ENCODE assay signal across 12 cellular contexts in genomic region chr17:19948100-19948943, GRCh38. TPM values are rescaled to one million over a fixed set of nuclear protein-coding genes. Genes with fewer than 3 reads are reported as not detected.
DNase-seq lines count a peak whose midpoint lies in the region; TF ChIP-seq lines count a peak whose summit lies in the region.
"Had no signal": no experiment of that assay in that cellular context is flagged by ENCODE, and none has a peak within 500 bp of the region (broad histone marks: within the 10 kb centered on the region; RNA-seq: fewer than 3 reads in every experiment).

No MANE protein-coding gene starts in this region.

- H3K9me2 ChIP-seq in OCI-LY1 (ENCODE audit: low read depth, low read length), result no peaks in the 10 kb centered on the region

- no peaks in the 10 kb centered on the region for H3K27me3 Mint-ChIP-seq in osteocyte (ENCODE audit: unreplicated experiment)

- peaks cover 2% of the 10 kb centered on the region; the same call in 1 of the 2 replicates for H4K20me1 ChIP-seq in OCI-LY1 (ENCODE audit: insufficient read depth, low read length)

- DNase-seq in GM10266 (ENCODE audit: extremely low spot score), result peak; percentile 28
- DNase-seq in dorsolateral prefrontal cortex, result no peak
- DNase-seq in osteocyte (ENCODE audit: extremely low spot score, unreplicated experiment), result no peak
- no peak for DNase-seq in HuH-7.5 (ENCODE audit: low spot score)
- no peak for DNase-seq in NCI-H774 (lab: John Stamatoyannopoulos, UW)
- DNase-seq in ureter (ENCODE audit: low spot score), result no peak
- DNase-seq: adrenal gland, kidney, NCI-H2029 treated with DMSO at 0.1 percent for 48 hours, posterior cingulate gyrus, WERI-Rb-1 had no signal

- intact Hi-C loops in dorsolateral prefrontal cortex (cut with DNase I), result no loop called here

- peaks cover 56% of the 10 kb centered on the region for H3K36me3 ChIP-seq in OCI-LY1 (ENCODE audit: insufficient read depth, low read length)

- H3K4me2 ChIP-seq in OCI-LY1 (ENCODE audit: low read length), result no peak overlapping the region

- H3K4me3 Mint-ChIP-seq in osteocyte (ENCODE audit: unreplicated experiment), result no peak overlapping the region

- no peak overlapping the region for H3K9ac ChIP-seq in OCI-LY1 (ENCODE audit: low read length)

- H3F3A ChIP-seq in OCI-LY1 (ENCODE audit: insufficient read depth, low read length), result no peaks in the 10 kb centered on the region

- no peaks in the 10 kb centered on the region for H3K9me3 ChIP-seq in OCI-LY1 (ENCODE audit: low read length)
- H3K9me3 ChIP-seq: adrenal gland had no signal

- H3K4me1 ChIP-seq in OCI-LY1 (ENCODE audit: insufficient read depth, low read length, severe bottlenecking), result no peaks in the 10 kb centered on the region

- no peaks in the 10 kb centered on the region for H3K27me3 ChIP-seq in OCI-LY1 (ENCODE audit: insufficient read depth, low read length)
- H3K27me3 ChIP-seq in dorsolateral prefrontal cortex, result no peaks in the 10 kb centered on the region
- H3K27me3 ChIP-seq: adrenal gland had no signal

- peak overlapping the region; percentile 4 for H3K27ac ChIP-seq in OCI-LY1 (ENCODE audit: low read depth, low read length, poor library complexity, severe bottlenecking)
- H3K27ac ChIP-seq in dorsolateral prefrontal cortex, result peak overlapping the region in 44 of 59 donors; percentile 2 to 70 (median 46)
- H3K27ac ChIP-seq: adrenal gland, WERI-Rb-1 had no signal

- H3K9me3 Mint-ChIP-seq in osteocyte (ENCODE audit: unreplicated experiment), result peaks cover 3% of the 10 kb centered on the region

- H2AFZ ChIP-seq in OCI-LY1 (ENCODE audit: low read length), result no peak overlapping the region

- TF ChIP-seq CTCF in GM10266 (IDR thresholded peaks at IDR 0.05; ENCODE audit: control insufficient read depth, insufficient read depth, low read depth, missing control alignments), result no peak
- TF ChIP-seq CTCF in OCI-LY1 (IDR thresholded peaks at IDR 0.05; ENCODE audit: low read length), result no peak
- TF ChIP-seq CTCF in dorsolateral prefrontal cortex (IDR thresholded peaks at IDR 0.05 in 54 of 56, conservative IDR thresholded peaks at IDR 0.05 in 2 of 56; ENCODE audit: low read depth in 1 of 56, partially characterized antibody in 56 of 56), result peak in 2 of 56 donors; percentile 6 to 7
- no peak for TF ChIP-seq CTCF in osteocyte (IDR thresholded peaks at IDR 0.05)

- no peak overlapping the region for H3K4me3 ChIP-seq in OCI-LY1 (ENCODE audit: low read depth, low read length, poor library complexity, severe bottlenecking)
- peak overlapping the region in 2 of 59 donors; percentile 11 to 16 for H3K4me3 ChIP-seq in dorsolateral prefrontal cortex
- H3K4me3 ChIP-seq: adrenal gland had no signal

- peak overlapping the region; percentile 2 for H3K27ac Mint-ChIP-seq in osteocyte (ENCODE audit: unreplicated experiment)

- peaks cover 31% of the 10 kb centered on the region for H3K36me3 Mint-ChIP-seq in osteocyte (ENCODE audit: unreplicated experiment)

- H3K4me1 Mint-ChIP-seq in osteocyte (ENCODE audit: unreplicated experiment), result peaks cover 16% of the 10 kb centered on the region

- peaks cover 42% of the 10 kb centered on the region for H3K79me2 ChIP-seq in OCI-LY1 (ENCODE audit: insufficient read depth, low read length)

RNA-seq across cellular contexts. Expression of gene AKAP10, which starts 29.3 kb away (rescaled TPM):
- total RNA-seq in dorsolateral prefrontal cortex, result 10 to 100 TPM; 47.3 to 84.2 (median 63.2) TPM
- 30.2 and 34.4 TPM in 2 replicates for total RNA-seq in osteocyte
- total RNA-seq in ureter, result 57.1 TPM
